ENCODE assay signal across 7 cellular contexts in the genomic region with DNA sequence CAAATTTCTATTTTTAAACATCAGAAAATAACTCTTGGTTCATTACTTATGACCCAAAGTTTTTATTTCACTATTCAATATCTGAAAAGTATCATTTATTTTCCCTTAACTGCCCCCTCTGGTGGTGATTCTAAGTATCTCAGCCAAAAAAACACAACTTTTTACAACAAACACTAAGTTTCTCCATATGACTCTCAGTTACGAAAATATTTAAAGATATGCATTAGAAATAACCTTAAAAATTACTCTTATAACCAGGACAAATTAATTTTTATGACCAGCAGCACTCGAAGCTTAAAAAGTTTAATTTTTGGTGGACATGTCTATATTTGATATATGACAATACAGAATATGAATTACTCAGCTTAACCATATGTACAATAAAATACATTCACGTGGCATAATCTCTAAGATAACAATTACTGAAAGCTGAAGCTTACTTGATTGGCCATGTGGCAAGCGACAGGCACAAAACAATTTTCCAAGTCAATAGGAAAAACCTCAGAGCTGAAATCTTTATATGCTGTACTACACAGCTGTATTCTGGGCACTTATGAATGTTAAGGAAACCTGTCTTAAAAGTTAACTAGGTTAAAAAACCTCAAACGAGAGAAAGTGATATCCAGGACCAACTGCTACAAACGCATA. TPM values are rescaled to one million over a fixed set of nuclear protein-coding genes. Genes with fewer than 3 reads are reported as not detected.
DNase-seq lines count a peak whose midpoint lies in the region; ATAC-seq and TF ChIP-seq lines count a peak whose summit lies in the region.

No MANE protein-coding gene starts in this region.

- H3K36me3 ChIP-seq in thymus (ENCODE audit: control insufficient read depth, insufficient read depth), result peaks cover 31% of the 10 kb centered on the region

- H3K4me3 ChIP-seq in astrocyte of the cerebellum (ENCODE audit: low read depth, low read length), result peak overlapping the region; percentile 100
- peak overlapping the region; percentile 100 for H3K4me3 ChIP-seq in thymus (ENCODE audit: low read length)

- WGBS in thymus, result 0% methylated on average over 6 of the region's 6 CpGs

- no peak overlapping the region for H3K27ac ChIP-seq in thymus (ENCODE audit: low read depth)

- ATAC-seq in HG03095 (IDR thresholded peaks at IDR 0.05; ENCODE audit: unreplicated experiment), result no peak

- POLR2A ChIA-PET in GM10248 (lab: Yijun Ruan, JAX), result interaction anchor here (1.1 to 2.8 kb wide), 5 partner anchors 10 to 97 kb away, joined by 3 to 41 read pairs (median 4); partner anchors contain the start of gene NFE2L3

- no peaks in the 10 kb centered on the region for H3K9me3 ChIP-seq in thymus (ENCODE audit: control insufficient read depth)

- DNase-seq in GM10248 (ENCODE audit: extremely low spot score) (no peak), M059J (ENCODE audit: low read depth) (peak; percentile 43), astrocyte of the cerebellum (ENCODE audit: low read depth) (no peak), kidney tubule cell (ENCODE audit: low spot score) (peak; percentile 50), SW480 (ENCODE audit: low spot score) (no peak)

- CTCF ChIA-PET in GM10248 (lab: Yijun Ruan, JAX), result interaction anchor here (0.6 to 3.3 kb wide), 16 partner anchors 10 to 304 kb away, joined by 3 to 48 read pairs (median 4); partner anchors contain the start of gene NFE2L3

- in situ Hi-C loops in astrocyte of the cerebellum (cut with HindIII; ENCODE audit: low sequenced_read_pairs), result loop anchor here (5.0 kb wide), 1 partner anchor 106 kb away; no protein-coding TSS in a partner anchor

- peaks cover 9% of the 10 kb centered on the region for H3K4me1 ChIP-seq in thymus (ENCODE audit: control insufficient read depth, insufficient read depth, low read length)

- TF ChIP-seq CTCF in GM10248 (IDR thresholded peaks at IDR 0.05; ENCODE audit: control extremely low read depth, extremely low read depth, low read depth, missing control alignments) (peak; percentile 60), astrocyte of the cerebellum (IDR thresholded peaks at IDR 0.05; ENCODE audit: low read depth, low read length, missing control alignments) (peak; percentile 43)

- no peaks in the 10 kb centered on the region for H3K27me3 ChIP-seq in thymus (ENCODE audit: control insufficient read depth, insufficient read depth)

RNA-seq across cellular contexts. Expression of gene HNRNPA2B1, which starts 2.3 kb away (rescaled TPM):
- 183 and 328 TPM in 2 replicates for total RNA-seq in M059J (2014; rRNA removed; shearing (Covaris generic))
- 767 TPM for polyA plus RNA-seq in thymus

RNA-seq across cellular contexts. Expression of gene CBX3, which starts 3.3 kb away (rescaled TPM):
- 224 and 268 TPM in 2 replicates for total RNA-seq in M059J (2014; rRNA removed; shearing (Covaris generic))
- 233 TPM for polyA plus RNA-seq in thymus

RNA-seq across cellular contexts. Expression of gene NFE2L3, which starts 46.3 kb away (rescaled TPM):
- total RNA-seq in M059J (2014; rRNA removed; shearing (Covaris generic)), result 38.2 and 51.3 TPM in 2 replicates
- 12.0 TPM for polyA plus RNA-seq in thymus

Comparison
In these comparisons a context has a peak if more than half of its experiments do, and no peak if none do; other contexts are left out.
1. DNase-seq: peak in M059J (single experiment) and kidney tubule cell (single experiment); none in GM10248 (single experiment), astrocyte of the cerebellum (single experiment) and SW480 (single experiment).